Comparison of ENCODE assay signal across 8 cellular contexts in genomic region chr22:20268350-20269012, GRCh38. TPM values are rescaled to one million over a fixed set of nuclear protein-coding genes. Genes with fewer than 3 reads are reported as not detected.
DNase-seq lines count a peak whose midpoint lies in the region; ATAC-seq and TF ChIP-seq lines count a peak whose summit lies in the region.

No MANE protein-coding gene starts in this region.

- H2AFZ ChIP-seq in OCI-LY7 (ENCODE audit: low read length), result no peak overlapping the region

- H3K4me3 ChIP-seq in BLaER1 (peak overlapping the region; percentile 91), OCI-LY7 (ENCODE audit: low read depth, low read length, poor library complexity, severe bottlenecking) (peak overlapping the region; percentile 22), uterus (peak overlapping the region in 1 of 2 donors; percentile 4)

- no peaks in the 10 kb centered on the region for H3K9me3 Mint-ChIP-seq in activated T-helper 17 cell treated with anti-CD3 and anti-CD28 coated beads, Interleukin-2, amount 50 U/mL, for 72 hours

- H3K4me1 ChIP-seq in BLaER1 (peaks cover 88% of the 10 kb centered on the region), OCI-LY7 (ENCODE audit: insufficient read depth, low read length, poor library complexity, severe bottlenecking) (no peaks in the 10 kb centered on the region), foreskin keratinocyte (no peaks in the 10 kb centered on the region), uterus (peaks cover 0 to 11% of the 10 kb centered on the region in 2 donors)

- peak overlapping the region; percentile 87 for H3K9ac ChIP-seq in BLaER1

- H3K36me3 ChIP-seq in BLaER1, result no peaks in the 10 kb centered on the region
- no peaks in the 10 kb centered on the region for H3K36me3 ChIP-seq in OCI-LY7 (ENCODE audit: insufficient read depth, low read length)
- H3K36me3 ChIP-seq in uterus, result no peaks in the 10 kb centered on the region

- H3K4me1 Mint-ChIP-seq in activated T-helper 17 cell treated with anti-CD3 and anti-CD28 coated beads, Interleukin-2, amount 50 U/mL, for 72 hours, result no peaks in the 10 kb centered on the region

- no peak overlapping the region for H3K27ac Mint-ChIP-seq in activated T-helper 17 cell treated with anti-CD3 and anti-CD28 coated beads, Interleukin-2, amount 50 U/mL, for 72 hours

- no peaks in the 10 kb centered on the region for H3K27me3 ChIP-seq in BLaER1
- H3K27me3 ChIP-seq in foreskin keratinocyte, result no peaks in the 10 kb centered on the region
- no peaks in the 10 kb centered on the region for H3K27me3 ChIP-seq in uterus

- H3K27ac ChIP-seq in BLaER1 (peak overlapping the region; percentile 92), OCI-LY7 (ENCODE audit: low read depth, low read length, poor library complexity, severe bottlenecking) (no peak overlapping the region), foreskin keratinocyte (no peak overlapping the region), uterus (peak overlapping the region; percentile 0 to 68)

- H3K27me3 Mint-ChIP-seq in activated T-helper 17 cell treated with anti-CD3 and anti-CD28 coated beads, Interleukin-2, amount 50 U/mL, for 72 hours, result no peaks in the 10 kb centered on the region

- TF ChIP-seq POLR2A in uterus (IDR thresholded peaks at IDR 0.05), result no peak

- H3K4me2 ChIP-seq in BLaER1, result peak overlapping the region; percentile 98
- H3K4me2 ChIP-seq in OCI-LY7 (ENCODE audit: low read length), result peak overlapping the region; percentile 38

- no peaks in the 10 kb centered on the region for H3K9me3 ChIP-seq in BLaER1
- no peaks in the 10 kb centered on the region for H3K9me3 ChIP-seq in OCI-LY7 (ENCODE audit: low read length)
- no peaks in the 10 kb centered on the region for H3K9me3 ChIP-seq in uterus

- TF ChIP-seq CTCF in OCI-LY7 (conservative IDR thresholded peaks at IDR 0.05; ENCODE audit: low read length) (peak; percentile 63), foreskin keratinocyte (conservative IDR thresholded peaks at IDR 0.05) (peak; percentile 85), uterus (IDR thresholded peaks at IDR 0.05) (peak; percentile 36 to 97 (median 86))

- no peaks in the 10 kb centered on the region for H3K79me2 ChIP-seq in OCI-LY7 (ENCODE audit: insufficient read depth, low read depth, low read length)

- H4K20me1 ChIP-seq in BLaER1 (peaks cover 44% of the 10 kb centered on the region), OCI-LY7 (ENCODE audit: insufficient read depth, low read length) (no peaks in the 10 kb centered on the region)

- DNase-seq in H4 (ENCODE audit: low spot score) (peak; percentile 14), OCI-LY7 (ENCODE audit: low spot score) (peak; percentile 58), foreskin keratinocyte (no peak), occipital lobe (lab: John Stamatoyannopoulos, UW) (peak; percentile 31), uterus (peak; percentile 41 to 68)

- POLR2A ChIA-PET in OCI-LY7 (lab: Charles Lee), result no interaction called here

- H3K36me3 Mint-ChIP-seq in activated T-helper 17 cell treated with anti-CD3 and anti-CD28 coated beads, Interleukin-2, amount 50 U/mL, for 72 hours (ENCODE audit: low read depth), result no peaks in the 10 kb centered on the region

- H3K4me3 Mint-ChIP-seq in activated T-helper 17 cell treated with anti-CD3 and anti-CD28 coated beads, Interleukin-2, amount 50 U/mL, for 72 hours, result peak overlapping the region; percentile 70

- ATAC-seq in activated T-helper 17 cell treated with anti-CD3 and anti-CD28 coated beads, Interleukin-2, amount 50 U/mL, for 72 hours (replicated peaks), result peak; percentile 87
- ATAC-seq in foreskin keratinocyte, result peak; percentile 52
- ATAC-seq in GM21423 (IDR thresholded peaks at IDR 0.05; ENCODE audit: unreplicated experiment), result no peak

- H3K9me2 ChIP-seq in OCI-LY7 (ENCODE audit: insufficient read depth, low read length), result no peaks in the 10 kb centered on the region

- CTCF ChIA-PET in OCI-LY7 (lab: Charles Lee; ENCODE audit: unreplicated experiment), result no interaction called here

- intact Hi-C loops in OCI-LY7 (cut with micrococcal nuclease; ENCODE audit: unreplicated experiment) (loop anchor here (1.0 kb wide), 1 partner anchor 111 kb away; no protein-coding TSS in a partner anchor), uterus (cut with DNase I; ENCODE audit: low total_unique reads) (loop anchor here (2.0 kb wide), 1 partner anchor 112 kb away; no protein-coding TSS in a partner anchor)

- no TSS peak for BruUV-seq in OCI-LY7 (replicated peaks; lab: Mats Ljungman, UMichigan)

RNA-seq across cellular contexts. Expression of gene RTN4R, which starts 0.4 kb away (rescaled TPM):
- 3.2 TPM in 2 replicates for total RNA-seq in H4 (2014; rRNA removed; shearing (Covaris generic))
- not detected in 2 replicates for total RNA-seq in OCI-LY7 (2014; rRNA removed; shearing (Covaris generic))
- not detected in 2 replicates for total RNA-seq in OCI-LY7 (2022)
- 1 to 10 TPM; 1.4 to 2.6 TPM for total RNA-seq in activated T-helper 17 cell treated with anti-CD3 and anti-CD28 coated beads, Interleukin-2, amount 50 U/mL, for 72 hours
- 19.1 and 19.3 TPM in 2 replicates for total RNA-seq in foreskin keratinocyte
- polyA plus RNA-seq in foreskin keratinocyte, result 23.3 and 26.6 TPM in 2 replicates
- total RNA-seq in occipital lobe, result 9.5 TPM
- 10 to 100 TPM in 1 of 4 donors, 1 to 10 TPM in 1, not detected in 2; 5.0 to 12.9 TPM for total RNA-seq in uterus

RNA-seq across cellular contexts. Expression of gene DGCR6L, which starts 51.4 kb away (rescaled TPM):
- total RNA-seq in H4 (2014; rRNA removed; shearing (Covaris generic)), result 36.8 and 43.3 TPM in 2 replicates
- total RNA-seq in OCI-LY7 (2014; rRNA removed; shearing (Covaris generic)), result 36.0 and 37.8 TPM in 2 replicates
- total RNA-seq in OCI-LY7 (2022) (18.9 and 22.5 TPM in 2 replicates), foreskin keratinocyte (43.8 and 45.5 TPM in 2 replicates), occipital lobe (25.1 TPM), uterus (100 to 1,000 TPM in 1 of 4 donors, 10 to 100 TPM in 3; 17.2 to 101 (median 34.9) TPM)
- total RNA-seq in activated T-helper 17 cell treated with anti-CD3 and anti-CD28 coated beads, Interleukin-2, amount 50 U/mL, for 72 hours, result 10 to 100 TPM; 20.5 to 29.2 TPM
- polyA plus RNA-seq in foreskin keratinocyte, result 59.5 and 62.9 TPM in 2 replicates

Comparison
In these comparisons a context has a peak if more than half of its experiments do, and no peak if none do; other contexts are left out.
1. H3K27ac ChIP-seq: peak in BLaER1 (single experiment) and uterus (2 of 2); none in OCI-LY7 (single experiment) and foreskin keratinocyte (single experiment).
2. DNase-seq: peak in H4 (single experiment), OCI-LY7 (single experiment), occipital lobe (single experiment) and uterus (2 of 2); none in foreskin keratinocyte (0 of 2).
3. Peak in every context shown above with its lines, with median percentiles within 50 percentile points of each other: CTCF ChIP-seq.